Comparison of ENCODE assay signal across 8 cellular contexts in the genomic region with DNA sequence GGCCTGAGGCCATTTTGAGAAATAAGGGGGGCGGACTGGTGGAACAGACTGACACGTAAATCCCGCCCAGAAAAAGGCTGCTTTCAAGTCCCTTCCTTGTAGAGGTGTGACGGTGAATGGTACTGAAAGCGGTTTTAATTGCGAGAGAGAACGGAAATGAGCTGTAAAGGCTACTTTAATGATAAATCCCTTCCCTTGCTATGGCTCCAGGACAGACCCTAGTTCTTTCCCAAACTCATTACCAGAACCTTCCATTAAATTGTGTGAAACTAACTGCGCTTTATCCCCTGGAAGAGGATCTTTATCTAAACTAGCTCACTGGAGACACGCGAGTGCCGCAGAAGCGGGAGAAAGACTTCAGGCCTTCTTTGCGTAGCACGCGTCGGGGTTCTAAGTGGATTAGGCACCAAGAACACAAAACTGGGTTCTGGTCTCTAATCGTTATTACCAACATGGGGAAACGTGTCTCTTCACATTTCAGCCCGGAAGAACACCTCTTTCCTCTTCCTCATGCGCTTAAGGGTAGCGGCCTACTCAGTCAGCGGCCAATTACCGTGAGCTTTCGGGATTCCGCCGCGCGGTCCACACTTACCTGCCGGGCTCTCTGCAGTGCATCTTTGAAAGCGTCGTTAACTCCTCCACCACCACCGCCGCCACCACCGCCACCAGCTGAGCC. TPM values are rescaled to one million over a fixed set of nuclear protein-coding genes. Genes with fewer than 3 reads are reported as not detected.
DNase-seq lines count a peak whose midpoint lies in the region; TF ChIP-seq lines count a peak whose summit lies in the region.

No MANE protein-coding gene starts in this region.

- H4K20me1 ChIP-seq in GM23248 (ENCODE audit: insufficient read depth), result peaks cover 22% of the 10 kb centered on the region; the same call in 1 of the 2 replicates
- peaks cover 42% of the 10 kb centered on the region for H4K20me1 ChIP-seq in Karpas-422 (ENCODE audit: insufficient read depth, low read depth, low read length)

- peak overlapping the region; percentile 99 for H3K9ac ChIP-seq in GM23248
- peak overlapping the region; percentile 92 for H3K9ac ChIP-seq in Karpas-422 (ENCODE audit: low read length)

- DNase-seq in Daoy (ENCODE audit: low read depth) (peak; percentile 95), GM23248 (peak; percentile 97), Karpas-422 (peak; percentile 93), Peyer's patch (peak in 2 of 3 donors; percentile 78 to 86), foreskin fibroblast (peak; percentile 85 to 93), suprapubic skin (ENCODE audit: low spot score in 2 of 2) (peak in 1 of 2 donors; percentile 73)
- DNase-seq in activated T-helper 1 cell treated with anti-CD3 and anti-CD28 coated beads, Interleukin-12 subunit alpha, Interleukin-12 subunit beta, Interleukin-2, Interleukin-4 antibody, amounts not matched to agents 30 ng/mL and 10 ng/mL and 1 ng/mL, durations not matched to agents 14 hours and 24 hours and 36 hours (ENCODE audit: low spot score), result peak; percentile 78

- H2AFZ ChIP-seq in GM23248 (peak overlapping the region; percentile 81), Karpas-422 (ENCODE audit: low read length) (no peak overlapping the region)

- H3K79me2 ChIP-seq in GM23248 (ENCODE audit: insufficient read depth), result peaks cover 91% of the 10 kb centered on the region
- H3K79me2 ChIP-seq in Karpas-422 (ENCODE audit: low read length), result peaks cover 85% of the 10 kb centered on the region

- peaks cover 37% of the 10 kb centered on the region for H3K4me1 ChIP-seq in GM23248 (ENCODE audit: insufficient read depth)
- H3K4me1 ChIP-seq in Karpas-422 (ENCODE audit: low read length), result peaks cover 51% of the 10 kb centered on the region
- H3K4me1 ChIP-seq in Peyer's patch, result peaks cover 0 to 28% (median 13%) of the 10 kb centered on the region in 4 donors
- peaks cover 43 to 46% of the 10 kb centered on the region in 2 experiments for H3K4me1 ChIP-seq in neutrophil (ENCODE audit: control insufficient read depth in 1 of 2, insufficient read depth in 1 of 2, low read depth in 1 of 2, low read length in 1 of 2)
- peaks cover 50% of the 10 kb centered on the region for H3K4me1 ChIP-seq in suprapubic skin

- TF ChIP-seq POLR2A in Peyer's patch (IDR thresholded peaks at IDR 0.05) (peak; percentile 38 to 43), suprapubic skin (IDR thresholded peaks at IDR 0.05) (peak in 1 of 2 donors; percentile 59)

- peak overlapping the region; percentile 91 for H3K4me2 ChIP-seq in GM23248 (ENCODE audit: unreplicated experiment)
- peak overlapping the region; percentile 86 for H3K4me2 ChIP-seq in Karpas-422 (ENCODE audit: low read depth, low read length, poor library complexity, severe bottlenecking)

- H3K36me3 ChIP-seq in GM23248 (ENCODE audit: low read depth), result peaks cover 8% of the 10 kb centered on the region; the same call in 1 of the 2 replicates
- H3K36me3 ChIP-seq in Karpas-422 (ENCODE audit: insufficient read depth, low read length), result peaks cover 37% of the 10 kb centered on the region
- H3K36me3 ChIP-seq in Peyer's patch, result peaks cover 0 to 6% (median 0%) of the 10 kb centered on the region in 3 donors
- H3K36me3 ChIP-seq in neutrophil, result peaks cover 3% of the 10 kb centered on the region
- H3K36me3 ChIP-seq in suprapubic skin, result no peaks in the 10 kb centered on the region

- H3K27ac Mint-ChIP-seq in activated T-helper 1 cell treated with anti-CD3 and anti-CD28 coated beads, Interleukin-12 subunit alpha, Interleukin-12 subunit beta, Interleukin-2, Interleukin-4 antibody, amounts not matched to agents 30 ng/mL and 10 ng/mL and 1 ng/mL, durations not matched to agents 14 hours and 24 hours and 36 hours, result no peak overlapping the region

- peaks cover 42% of the 10 kb centered on the region for H3F3A ChIP-seq in GM23248 (ENCODE audit: insufficient read depth)

- no peaks in the 10 kb centered on the region for H3K27me3 Mint-ChIP-seq in activated T-helper 1 cell treated with anti-CD3 and anti-CD28 coated beads, Interleukin-12 subunit alpha, Interleukin-12 subunit beta, Interleukin-2, Interleukin-4 antibody, amounts not matched to agents 30 ng/mL and 10 ng/mL and 1 ng/mL, durations not matched to agents 14 hours and 24 hours and 36 hours (ENCODE audit: insufficient read depth)

- 1% methylated on average over 34 of the region's 34 CpGs for WGBS in GM23248 (ENCODE audit: low coverage in 1 of 2, low lambda C conversion rate in 2 of 2, missing lambda C conversion rate in 2 of 2), 2 experiments
- under 1% methylated on average over 34 of the region's 34 CpGs for WGBS in suprapubic skin

- TF ChIP-seq EP300 in suprapubic skin (IDR thresholded peaks at IDR 0.05), result no peak

- intact Hi-C loops in activated T-helper 1 cell treated with anti-CD3 and anti-CD28 coated beads, Interleukin-12 subunit alpha, Interleukin-12 subunit beta, Interleukin-2, Interleukin-4 antibody, amounts not matched to agents 30 ng/mL and 10 ng/mL and 1 ng/mL, durations not matched to agents 14 hours and 24 hours and 36 hours (cut with micrococcal nuclease), result loop anchor here (2.0 to 10.0 kb wide), 3 partner anchors 52 to 1714 kb away; partner anchors contain the start of gene IFI44L

- H3K4me3 ChIP-seq in GM23248 (peak overlapping the region; percentile 96), Karpas-422 (ENCODE audit: low read length) (peak overlapping the region; percentile 85), Peyer's patch (peak overlapping the region; percentile 54 to 80 (median 76)), foreskin fibroblast (ENCODE audit: low read depth in 1 of 2, low read length in 2 of 2) (peak overlapping the region; percentile 90 to 93), neutrophil (ENCODE audit: low read depth in 1 of 2, low read length in 1 of 2) (peak overlapping the region; percentile 82), suprapubic skin (peak overlapping the region; percentile 84)

- no peaks in the 10 kb centered on the region for H3K9me3 Mint-ChIP-seq in activated T-helper 1 cell treated with anti-CD3 and anti-CD28 coated beads, Interleukin-12 subunit alpha, Interleukin-12 subunit beta, Interleukin-2, Interleukin-4 antibody, amounts not matched to agents 30 ng/mL and 10 ng/mL and 1 ng/mL, durations not matched to agents 14 hours and 24 hours and 36 hours

- in situ Hi-C loops in GM23248 (cut with MboI), result loop anchor here (10.0 kb wide), 1 partner anchor 136 kb away; no protein-coding TSS in a partner anchor

- H3K9me3 ChIP-seq in GM23248 (ENCODE audit: low read depth) (no peaks in the 10 kb centered on the region), Karpas-422 (ENCODE audit: low read length) (no peaks in the 10 kb centered on the region), Peyer's patch (no peaks in the 10 kb centered on the region), neutrophil (no peaks in the 10 kb centered on the region), suprapubic skin (no peaks in the 10 kb centered on the region)

- peaks cover 27% of the 10 kb centered on the region for H3K36me3 Mint-ChIP-seq in activated T-helper 1 cell treated with anti-CD3 and anti-CD28 coated beads, Interleukin-12 subunit alpha, Interleukin-12 subunit beta, Interleukin-2, Interleukin-4 antibody, amounts not matched to agents 30 ng/mL and 10 ng/mL and 1 ng/mL, durations not matched to agents 14 hours and 24 hours and 36 hours (ENCODE audit: low read depth)

- H3K4me1 Mint-ChIP-seq in activated T-helper 1 cell treated with anti-CD3 and anti-CD28 coated beads, Interleukin-12 subunit alpha, Interleukin-12 subunit beta, Interleukin-2, Interleukin-4 antibody, amounts not matched to agents 30 ng/mL and 10 ng/mL and 1 ng/mL, durations not matched to agents 14 hours and 24 hours and 36 hours (ENCODE audit: low read depth), result peaks cover 45% of the 10 kb centered on the region

- H3K27me3 ChIP-seq in GM23248 (replicated peaks; ENCODE audit: insufficient read depth) (no peaks in the 10 kb centered on the region), Karpas-422 (ENCODE audit: low read length) (no peaks in the 10 kb centered on the region), Peyer's patch (no peaks in the 10 kb centered on the region), neutrophil (no peaks in the 10 kb centered on the region), suprapubic skin (no peaks in the 10 kb centered on the region)

- H3K4me3 Mint-ChIP-seq in activated T-helper 1 cell treated with anti-CD3 and anti-CD28 coated beads, Interleukin-12 subunit alpha, Interleukin-12 subunit beta, Interleukin-2, Interleukin-4 antibody, amounts not matched to agents 30 ng/mL and 10 ng/mL and 1 ng/mL, durations not matched to agents 14 hours and 24 hours and 36 hours, result no peak overlapping the region

- no peaks in the 10 kb centered on the region for H3K9me2 ChIP-seq in GM23248 (ENCODE audit: insufficient read depth)
- H3K9me2 ChIP-seq in Karpas-422 (replicated peaks; ENCODE audit: insufficient read depth, low read length), result no peaks in the 10 kb centered on the region

- H3K27ac ChIP-seq in GM23248 (peak overlapping the region; percentile 98), Karpas-422 (ENCODE audit: low read length) (peak overlapping the region; percentile 89), Peyer's patch (peak overlapping the region; percentile 94 to 99 (median 96)), neutrophil (peak overlapping the region; percentile 94), suprapubic skin (peak overlapping the region; percentile 99)

- TF ChIP-seq CTCF in Peyer's patch (IDR thresholded peaks at IDR 0.05), result no peak
- TF ChIP-seq CTCF in foreskin fibroblast (IDR thresholded peaks at IDR 0.05; ENCODE audit: low read depth, low read length), result no peak
- no peak for TF ChIP-seq CTCF in neutrophil (IDR thresholded peaks at IDR 0.05)
- no peak for TF ChIP-seq CTCF in suprapubic skin (IDR thresholded peaks at IDR 0.05)

RNA-seq across cellular contexts. Expression of gene FUBP1, which starts 0.4 kb away (rescaled TPM):
- 96.9 and 104 TPM in 2 replicates for total RNA-seq in Daoy (2014; rRNA removed; shearing (Covaris generic))
- 59.1 and 69.9 TPM in 2 replicates for total RNA-seq in GM23248 (2014; rRNA removed; shearing (Covaris generic))
- polyA plus RNA-seq in GM23248 (2016; fragmentation: Nextera tagmentation; extraction: Ambion mirVana), result 48.4 and 52.2 TPM in 2 replicates
- 159 and 214 TPM in 2 replicates for total RNA-seq in Karpas-422 (2014; rRNA removed; shearing (Covaris generic); ENCODE audit: low replicate concordance)
- total RNA-seq in Peyer's patch (100 to 1,000 TPM in 3 of 4 donors, 10 to 100 TPM in 1; 76.4 to 196 (median 129) TPM), suprapubic skin (100 to 1,000 TPM in 1 of 4 donors, 10 to 100 TPM in 3; 57.9 to 178 (median 68.5) TPM)
- 268 and 278 TPM in 2 replicates for total RNA-seq in activated T-helper 1 cell treated with anti-CD3 and anti-CD28 coated beads, Interleukin-12 subunit alpha, Interleukin-12 subunit beta, Interleukin-2, Interleukin-4 antibody, amounts not matched to agents 30 ng/mL and 10 ng/mL and 1 ng/mL, durations not matched to agents 14 hours and 24 hours and 36 hours

RNA-seq across cellular contexts. Expression of gene DNAJB4, which starts 26.3 kb away (rescaled TPM):
- 53.3 and 54.4 TPM in 2 replicates for total RNA-seq in Daoy (2014; rRNA removed; shearing (Covaris generic))
- 125 and 133 TPM in 2 replicates for total RNA-seq in GM23248 (2014; rRNA removed; shearing (Covaris generic))
- 147 and 151 TPM in 2 replicates for polyA plus RNA-seq in GM23248 (2016; fragmentation: Nextera tagmentation; extraction: Ambion mirVana)
- 6.4 and 6.7 TPM in 2 replicates for total RNA-seq in Karpas-422 (2014; rRNA removed; shearing (Covaris generic); ENCODE audit: low replicate concordance)
- total RNA-seq in Peyer's patch (10 to 100 TPM in 3 of 4 donors, 1 to 10 TPM in 1; 8.8 to 38.0 (median 13.4) TPM), suprapubic skin (10 to 100 TPM; 16.8 to 30.2 (median 24.9) TPM)
- 10.2 and 10.3 TPM in 2 replicates for total RNA-seq in activated T-helper 1 cell treated with anti-CD3 and anti-CD28 coated beads, Interleukin-12 subunit alpha, Interleukin-12 subunit beta, Interleukin-2, Interleukin-4 antibody, amounts not matched to agents 30 ng/mL and 10 ng/mL and 1 ng/mL, durations not matched to agents 14 hours and 24 hours and 36 hours
